ENCODE assay signal across 6 cellular contexts in genomic region chrX:45862801-45863200, GRCh38.
"Had no signal": no experiment of that assay in that cellular context is flagged by ENCODE, and none has a peak within 500 bp of the region (broad histone marks: within the 10 kb centered on the region; RNA-seq: fewer than 3 reads in every experiment).

No MANE protein-coding gene starts in this region.

- ATAC-seq: HepG2 had no signal

- H3K4me3 ChIP-seq: GM23248 had no signal

- H2AFZ ChIP-seq: GM23248 had no signal

- H3K27ac Mint-ChIP-seq: IgD-negative memory B cell had no signal

- H3K36me3 Mint-ChIP-seq: IgD-negative memory B cell had no signal

- DNase-seq: GM23248, H7, HCEC 1CT, KBM-7 had no signal

- H3K4me3 Mint-ChIP-seq: IgD-negative memory B cell had no signal

- H3K27ac ChIP-seq: GM23248 had no signal
